ENCODE assay signal across 11 cellular contexts in the genomic region with DNA sequence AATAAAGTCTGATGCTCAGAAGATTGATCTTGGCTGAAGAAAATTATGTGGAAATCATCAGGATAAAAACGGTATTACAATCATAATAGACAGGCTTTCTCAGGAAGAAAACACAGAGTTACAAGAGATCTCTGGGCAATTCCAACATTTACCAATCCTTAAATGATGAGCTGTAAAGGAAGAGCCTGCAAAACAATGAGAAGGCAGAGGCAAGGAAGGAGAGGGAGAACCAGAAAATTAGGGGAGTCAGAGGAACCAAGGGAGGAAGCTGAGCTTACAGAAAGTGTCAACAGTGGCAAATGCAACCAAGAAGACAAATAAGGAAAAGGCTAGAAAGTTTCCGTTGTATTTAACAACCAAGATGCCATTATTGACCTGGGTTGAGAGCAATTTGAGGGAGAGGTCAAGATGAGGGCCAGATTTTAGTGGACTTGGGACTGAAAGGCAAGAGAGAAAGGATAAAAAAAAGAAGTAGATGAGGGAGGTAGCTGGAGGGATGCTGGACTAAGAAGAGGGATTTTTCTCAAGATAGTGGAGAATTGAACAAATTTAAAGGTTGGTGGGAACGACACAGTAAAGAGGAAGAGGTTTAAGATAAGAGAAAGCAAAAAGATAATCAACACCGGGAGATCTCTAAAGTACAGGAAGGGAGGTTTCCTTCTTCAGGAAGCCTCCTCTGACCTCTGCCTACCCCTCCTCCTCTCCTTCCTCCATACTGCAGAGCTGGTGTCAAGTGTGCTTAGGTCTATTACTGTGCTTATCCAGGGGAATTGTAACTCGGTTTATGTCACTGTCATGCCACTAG.
DNase-seq lines count a peak whose midpoint lies in the region; ATAC-seq and TF ChIP-seq lines count a peak whose summit lies in the region.
"Had no signal": no experiment of that assay in that cellular context is flagged by ENCODE, and none has a peak within 500 bp of the region (broad histone marks: within the 10 kb centered on the region; RNA-seq: fewer than 3 reads in every experiment).

No MANE protein-coding gene starts in this region.

- CTCF ChIA-PET in activated CD4-positive, alpha-beta memory T cell treated with anti-CD3 and anti-CD28 coated beads for 36 hours (lab: Charles Lee) = interaction anchor here (1.6 kb wide), 1 partner anchor 10 kb away, joined by 5 read pairs; no protein-coding TSS in a partner anchor

- peak overlapping the region; percentile 6 for H3K4me3 Mint-ChIP-seq in activated CD4-positive, alpha-beta memory T cell treated with anti-CD3 and anti-CD28 coated beads for 36 hours

- no peaks in the 10 kb centered on the region for H3K27me3 ChIP-seq in lower lobe of right lung (ENCODE audit: low read depth)
- H3K27me3 ChIP-seq in trophoblast cell (ENCODE audit: insufficient read depth, low read length) = no peaks in the 10 kb centered on the region
- no peaks in the 10 kb centered on the region for H3K27me3 ChIP-seq in ascending aorta
- H3K27me3 ChIP-seq: upper lobe of left lung had no signal

- POLR2A ChIA-PET in activated CD4-positive, alpha-beta memory T cell treated with anti-CD3 and anti-CD28 coated beads for 36 hours (lab: Charles Lee) = interaction anchor here (1.0 kb wide), 1 partner anchor 10 kb away, joined by 3 read pairs; no protein-coding TSS in a partner anchor

- H3K4me2 ChIP-seq in trophoblast cell (ENCODE audit: low read length) = no peak overlapping the region

- no peaks in the 10 kb centered on the region for H3K36me3 ChIP-seq in lower lobe of right lung
- H3K36me3 ChIP-seq in trophoblast cell (ENCODE audit: control insufficient read depth in 1 of 2, insufficient read depth in 2 of 2, low read length in 2 of 2) = no peaks in the 10 kb centered on the region
- H3K36me3 ChIP-seq in ascending aorta = no peaks in the 10 kb centered on the region
- H3K36me3 ChIP-seq: upper lobe of left lung had no signal

- no peaks in the 10 kb centered on the region for H3K79me2 ChIP-seq in trophoblast cell (ENCODE audit: control insufficient read depth, insufficient read depth, low read length, poor library complexity)

- no peak overlapping the region for H3K14ac ChIP-seq in trophoblast cell (ENCODE audit: low read length)

- no peak for TF ChIP-seq CTCF in lower lobe of right lung (IDR thresholded peaks at IDR 0.05)
- TF ChIP-seq CTCF in ascending aorta (IDR thresholded peaks at IDR 0.05) = no peak

- H3K27ac ChIP-seq in lower lobe of right lung = peak overlapping the region; percentile 13
- H3K27ac ChIP-seq in trophoblast cell (ENCODE audit: low read depth, low read length) = no peak overlapping the region
- H3K27ac ChIP-seq in ascending aorta = no peak overlapping the region
- H3K27ac ChIP-seq: 22Rv1, SK-N-MC had no signal

- no peak overlapping the region for H4K91ac ChIP-seq in trophoblast cell (ENCODE audit: low read depth, low read length)

- H3K4me3 ChIP-seq in lower lobe of right lung = no peak overlapping the region
- no peak overlapping the region for H3K4me3 ChIP-seq in trophoblast cell (ENCODE audit: low read depth, low read length)
- H3K4me3 ChIP-seq in ascending aorta = no peak overlapping the region
- H3K4me3 ChIP-seq: SK-N-MC, upper lobe of left lung had no signal

- DNase-seq in DMS53 (lab: John Stamatoyannopoulos, UW) = peak; percentile 16
- no peak for DNase-seq in DMS53 treated with DMSO at 0.1 percent for 48 hours (lab: John Stamatoyannopoulos, UW; ENCODE audit: unreplicated experiment)
- peak; percentile 63 for DNase-seq in HT1080 (ENCODE audit: low read depth)
- DNase-seq in activated CD4-positive, alpha-beta memory T cell treated with anti-CD3 and anti-CD28 coated beads for 36 hours = no peak
- no peak for DNase-seq in lower lobe of right lung
- DNase-seq in trophoblast cell = no peak
- DNase-seq in iPS-NIHi7 (ENCODE audit: extremely low spot score) = no peak
- DNase-seq in ascending aorta (ENCODE audit: low spot score in 2 of 2) = no peak
- DNase-seq: upper lobe of left lung had no signal

- no peak overlapping the region for H3K23ac ChIP-seq in trophoblast cell (ENCODE audit: low read length)

- H2BK12ac ChIP-seq in trophoblast cell (ENCODE audit: low read length) = no peak overlapping the region

- no peak overlapping the region for H4K8ac ChIP-seq in trophoblast cell (ENCODE audit: low read depth, low read length)

- H3K9me3 ChIP-seq in lower lobe of right lung (no peaks in the 10 kb centered on the region), trophoblast cell (ENCODE audit: insufficient read depth, low read depth, low read length) (no peaks in the 10 kb centered on the region), ascending aorta (no peaks in the 10 kb centered on the region)
- H3K9me3 ChIP-seq: upper lobe of left lung had no signal

- H3K27ac Mint-ChIP-seq in activated CD4-positive, alpha-beta memory T cell treated with anti-CD3 and anti-CD28 coated beads for 36 hours = peak overlapping the region; percentile 13

- H3K4me1 Mint-ChIP-seq in activated CD4-positive, alpha-beta memory T cell treated with anti-CD3 and anti-CD28 coated beads for 36 hours (ENCODE audit: low read depth) = peaks cover 74% of the 10 kb centered on the region

- no peak overlapping the region for H3K9ac ChIP-seq in trophoblast cell (ENCODE audit: low read length)

- no peak overlapping the region for H2BK5ac ChIP-seq in trophoblast cell (ENCODE audit: low read depth, low read length, poor library complexity)

- peaks cover 31% of the 10 kb centered on the region for H3K4me1 ChIP-seq in lower lobe of right lung
- no peaks in the 10 kb centered on the region for H3K4me1 ChIP-seq in trophoblast cell (ENCODE audit: control insufficient read depth in 1 of 2, insufficient read depth in 2 of 2, low read length in 2 of 2)
- H3K4me1 ChIP-seq in ascending aorta = peaks cover 5 to 7% of the 10 kb centered on the region in 2 donors

- H2AFZ ChIP-seq in trophoblast cell (ENCODE audit: insufficient read depth, low read length, poor library complexity) = no peak overlapping the region

- H3K4ac ChIP-seq in trophoblast cell (ENCODE audit: low read depth, low read length) = no peak overlapping the region

- no peaks in the 10 kb centered on the region for H3K79me1 ChIP-seq in trophoblast cell (ENCODE audit: low read length)

- H3K27me3 Mint-ChIP-seq in activated CD4-positive, alpha-beta memory T cell treated with anti-CD3 and anti-CD28 coated beads for 36 hours = no peaks in the 10 kb centered on the region

- H2BK120ac ChIP-seq in trophoblast cell (ENCODE audit: insufficient read depth, low read length, poor library complexity) = no peak overlapping the region

- no CpG with 5 or more reads among the region's 5 CpGs for WGBS in trophoblast cell (ENCODE audit: extremely low coverage, insufficient coverage, insufficient read length)

- H3K18ac ChIP-seq in trophoblast cell (ENCODE audit: low read length) = no peak overlapping the region

- H2AK5ac ChIP-seq in trophoblast cell (ENCODE audit: low read length) = no peak overlapping the region

- H4K12ac ChIP-seq in trophoblast cell (ENCODE audit: low read depth, low read length) = no peak overlapping the region

- H3K36me3 Mint-ChIP-seq in activated CD4-positive, alpha-beta memory T cell treated with anti-CD3 and anti-CD28 coated beads for 36 hours = peaks cover 4% of the 10 kb centered on the region

- no peaks in the 10 kb centered on the region for H3K9me3 Mint-ChIP-seq in activated CD4-positive, alpha-beta memory T cell treated with anti-CD3 and anti-CD28 coated beads for 36 hours

- intact Hi-C loops in activated CD4-positive, alpha-beta memory T cell treated with anti-CD3 and anti-CD28 coated beads for 36 hours (cut with micrococcal nuclease) = loop anchor here (1.0 kb wide), 1 partner anchor 9 kb away; no protein-coding TSS in a partner anchor
- intact Hi-C loops in lower lobe of right lung (cut with DNase I) (no loop called here), ascending aorta (cut with DNase I) (no loop called here)

- ATAC-seq in lower lobe of right lung = peak; percentile 32 to 39

Comparison
In these comparisons a context has a peak if more than half of its experiments do, and no peak if none do; other contexts are left out.
1. DNase-seq: peak in DMS53 (single experiment) and HT1080 (single experiment); none in DMS53 treated with DMSO at 0.1 percent for 48 hours (single experiment), activated CD4-positive, alpha-beta memory T cell treated with anti-CD3 and anti-CD28 coated beads for 36 hours (single experiment), lower lobe of right lung (single experiment), trophoblast cell (0 of 2), iPS-NIHi7 (single experiment) and ascending aorta (0 of 2).